ENCODE assay signal across 31 cellular contexts in the genomic region with DNA sequence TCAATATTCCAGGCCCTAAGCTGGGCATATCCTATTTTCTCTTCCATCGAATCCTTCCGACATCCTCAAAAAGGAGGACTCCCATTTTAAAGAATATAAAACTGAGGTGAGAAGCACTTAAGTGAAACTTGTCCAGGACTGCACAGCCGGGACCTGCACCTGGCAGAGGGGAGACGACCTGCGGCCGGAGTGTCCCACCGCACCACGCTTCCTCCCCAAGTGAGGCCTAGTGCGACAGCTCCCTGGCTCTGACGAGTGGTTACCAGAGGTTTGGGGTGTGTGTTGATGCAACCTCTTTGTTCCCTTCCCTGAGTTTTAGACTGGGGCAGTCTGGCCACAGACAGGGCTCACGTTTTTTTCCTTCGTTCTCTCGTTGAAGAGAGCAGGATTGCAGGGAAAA. TPM values are rescaled to one million over a fixed set of nuclear protein-coding genes. Genes with fewer than 3 reads are reported as not detected.
"Had no signal": no experiment of that assay in that cellular context is flagged by ENCODE, and none has a peak within 500 bp of the region (broad histone marks: within the 10 kb centered on the region; RNA-seq: fewer than 3 reads in every experiment).

No MANE protein-coding gene starts in this region.

- H3K4me1 ChIP-seq: esophagus squamous epithelium, heart right ventricle, left lung, transverse colon had no signal

- H3K36me3 ChIP-seq: esophagus squamous epithelium, heart right ventricle, left lung, transverse colon had no signal

- H3K4me1 Mint-ChIP-seq: activated naive CD8-positive, alpha-beta T cell treated with anti-CD3 and anti-CD28 coated beads for 36 hours had no signal

- H3K9me3 Mint-ChIP-seq: activated CD8-positive, alpha-beta T cell treated with anti-CD3 and anti-CD28 coated beads for 36 hours; activated naive CD4-positive, alpha-beta T cell treated with anti-CD3 and anti-CD28 coated beads for 36 hours; activated naive CD8-positive, alpha-beta T cell treated with anti-CD3 and anti-CD28 coated beads for 36 hours; activated T-helper 1 cell treated with anti-CD3 and anti-CD28 coated beads, Interleukin-12 subunit alpha, Interleukin-12 subunit beta, Interleukin-2, Interleukin-4 antibody, amounts not matched to agents 30 ng/mL and 10 ng/mL and 1 ng/mL, durations not matched to agents 14 hours and 24 hours and 36 hours; dendritic cell treated with granulocyte-macrophage colony-stimulating factor and Interleukin-4, amounts not matched to agents 40 ng/mL and 50 ng/mL, for 4 days; natural killer cell treated with Interleukin-12 subunit alpha and Interleukin-12 subunit beta and Interleukin-15 and Interleukin-18, amount 100 ng/mL, for 72 hours; stimulated activated naive B cell treated with anti-CD40 and anti-IgM and Interleukin-4, amounts not matched to agents 10 μg/mL and 1 μg/mL and 100 μg/mL, for 72 hours had no signal

- H3K36me3 Mint-ChIP-seq: activated naive CD8-positive, alpha-beta T cell treated with anti-CD3 and anti-CD28 coated beads for 36 hours; natural killer cell treated with Interleukin-12 subunit alpha and Interleukin-12 subunit beta and Interleukin-15 and Interleukin-18, amount 100 ng/mL, for 72 hours; stimulated activated naive B cell treated with anti-CD40 and anti-IgM and Interleukin-4, amounts not matched to agents 10 μg/mL and 1 μg/mL and 100 μg/mL, for 72 hours had no signal

- H3K4me3 ChIP-seq: esophagus squamous epithelium, heart right ventricle, left lung, lung, mucosa of descending colon, transverse colon had no signal

- H3K9me3 ChIP-seq: esophagus squamous epithelium, heart right ventricle, left lung, mucosa of descending colon, transverse colon had no signal

- ATAC-seq: activated CD8-positive, alpha-beta T cell treated with anti-CD3 and anti-CD28 coated beads for 36 hours; heart right ventricle; left lung; mucosa of descending colon; natural killer cell treated with Interleukin-12 subunit alpha and Interleukin-12 subunit beta and Interleukin-15 and Interleukin-18, amount 100 ng/mL, for 72 hours; sciatic nerve; stimulated activated naive B cell treated with anti-CD40 and anti-IgM and Interleukin-4, amounts not matched to agents 10 μg/mL and 1 μg/mL and 100 μg/mL, for 72 hours had no signal

- DNase-seq: activated CD4-positive, alpha-beta T cell treated with anti-CD3 and anti-CD28 coated beads, Interleukin-2, amount 50 U/mL, for 1 hour; activated CD8-positive, alpha-beta T cell treated with anti-CD3 and anti-CD28 coated beads for 36 hours; activated effector memory CD4-positive, alpha-beta T cell treated with anti-CD3 and anti-CD28 coated beads, Interleukin-2, amount 50 U/mL, for 16 hours; activated naive CD4-positive, alpha-beta T cell treated with anti-CD3 and anti-CD28 coated beads for 36 hours; activated naive CD8-positive, alpha-beta T cell treated with anti-CD3 and anti-CD28 coated beads for 36 hours; activated T-cell treated with anti-CD3 and anti-CD28 coated beads, Interleukin-2, amount 50 U/mL, for 1 hour; amniotic stem cell; central memory CD4-positive, alpha-beta T cell; effector CD4-positive, alpha-beta T cell; esophagus squamous epithelium; foreskin melanocyte; heart right ventricle; kidney glomerular epithelial cell; left lung; mesendoderm; mucosa of descending colon; small intestine; stimulated activated CD4-positive, alpha-beta T cell treated with anti-CD3 and anti-CD28 coated beads, Interleukin-1b, Interleukin-23, amount 100 ng/mL, for 48 hours; stimulated activated CD4-positive, alpha-beta T cell treated with anti-CD3 and anti-CD28 coated beads, Interleukin-4, amount 100 ng/mL, for 4 hours; stimulated activated naive B cell treated with anti-CD40 and anti-IgM and Interleukin-4, amounts not matched to agents 10 μg/mL and 1 μg/mL and 100 μg/mL, for 72 hours; T-helper 2 cell; transverse colon had no signal

- H3K27ac ChIP-seq: epithelial cell of prostate, esophagus squamous epithelium, heart right ventricle, left lung, transverse colon had no signal

- H3K27ac Mint-ChIP-seq: activated CD8-positive, alpha-beta T cell treated with anti-CD3 and anti-CD28 coated beads for 36 hours; activated naive CD4-positive, alpha-beta T cell treated with anti-CD3 and anti-CD28 coated beads for 36 hours; activated naive CD8-positive, alpha-beta T cell treated with anti-CD3 and anti-CD28 coated beads for 36 hours; activated T-helper 1 cell treated with anti-CD3 and anti-CD28 coated beads, Interleukin-12 subunit alpha, Interleukin-12 subunit beta, Interleukin-2, Interleukin-4 antibody, amounts not matched to agents 30 ng/mL and 10 ng/mL and 1 ng/mL, durations not matched to agents 14 hours and 24 hours and 36 hours; dendritic cell treated with granulocyte-macrophage colony-stimulating factor and Interleukin-4, amounts not matched to agents 40 ng/mL and 50 ng/mL, for 4 days; natural killer cell treated with Interleukin-12 subunit alpha and Interleukin-12 subunit beta and Interleukin-15 and Interleukin-18, amount 100 ng/mL, for 72 hours; progenitor cell of endocrine pancreas; stimulated activated naive B cell treated with anti-CD40 and anti-IgM and Interleukin-4, amounts not matched to agents 10 μg/mL and 1 μg/mL and 100 μg/mL, for 72 hours had no signal

- H3K4me3 Mint-ChIP-seq: activated CD8-positive, alpha-beta T cell treated with anti-CD3 and anti-CD28 coated beads for 36 hours; activated naive CD4-positive, alpha-beta T cell treated with anti-CD3 and anti-CD28 coated beads for 36 hours; activated naive CD8-positive, alpha-beta T cell treated with anti-CD3 and anti-CD28 coated beads for 36 hours; activated T-helper 1 cell treated with anti-CD3 and anti-CD28 coated beads, Interleukin-12 subunit alpha, Interleukin-12 subunit beta, Interleukin-2, Interleukin-4 antibody, amounts not matched to agents 30 ng/mL and 10 ng/mL and 1 ng/mL, durations not matched to agents 14 hours and 24 hours and 36 hours; dendritic cell treated with granulocyte-macrophage colony-stimulating factor and Interleukin-4, amounts not matched to agents 40 ng/mL and 50 ng/mL, for 4 days; natural killer cell treated with Interleukin-12 subunit alpha and Interleukin-12 subunit beta and Interleukin-15 and Interleukin-18, amount 100 ng/mL, for 72 hours; stimulated activated naive B cell treated with anti-CD40 and anti-IgM and Interleukin-4, amounts not matched to agents 10 μg/mL and 1 μg/mL and 100 μg/mL, for 72 hours had no signal

RNA-seq across cellular contexts. Expression of gene ATP2B2, which starts 24.9 kb away (rescaled TPM):
- total RNA-seq: activated CD8-positive, alpha-beta T cell treated with anti-CD3 and anti-CD28 coated beads for 36 hours; activated naive CD4-positive, alpha-beta T cell treated with anti-CD3 and anti-CD28 coated beads for 36 hours; activated naive CD8-positive, alpha-beta T cell treated with anti-CD3 and anti-CD28 coated beads for 36 hours; activated T-helper 1 cell treated with anti-CD3 and anti-CD28 coated beads, Interleukin-12 subunit alpha, Interleukin-12 subunit beta, Interleukin-2, Interleukin-4 antibody, amounts not matched to agents 30 ng/mL and 10 ng/mL and 1 ng/mL, durations not matched to agents 14 hours and 24 hours and 36 hours; glomerular endothelial cell; natural killer cell treated with Interleukin-12 subunit alpha and Interleukin-12 subunit beta and Interleukin-15 and Interleukin-18, amount 100 ng/mL, for 72 hours; osteoblast; transverse colon had no signal
- polyA plus RNA-seq: lung had no signal
